Comparison of ENCODE assay signal across 1 cellular context in genomic region chr19:51108066-51108804, GRCh38.
A peak's percentile ranks its signal among the peaks of the same experiment; 100 is the strongest.
TF ChIP-seq lines count a peak whose summit lies in the region.

TSS of gene CTU1 (minus strand) at chr19:51108409. CDS start at chr19:51104569, 3,840 bp downstream.

TF ChIP-seq in HepG2, 621 proteins besides CTCF, POLR2A, EP300 and RAD21 (continued from another document and continues in another):
- no peak for TF ChIP-seq ATF5 (CRISPR knock-in tag; IDR thresholded peaks at IDR 0.05; ENCODE audit: low read depth)
- no peak; the same call in 1 of the 2 replicates for TF ChIP-seq SNAPC4 (CRISPR knock-in tag; IDR thresholded peaks at IDR 0.05)
- no peak for TF ChIP-seq ZNF382 (CRISPR knock-in tag; IDR thresholded peaks at IDR 0.05; ENCODE audit: borderline replicate concordance)
- no peak for TF ChIP-seq AGO2 (optimal IDR thresholded peaks at IDR 0.05; ENCODE audit: low read depth, low read length)
- no peak for TF ChIP-seq ZNF816 (CRISPR knock-in tag; IDR thresholded peaks at IDR 0.05; ENCODE audit: borderline replicate concordance)
- TF ChIP-seq ZNF839 (CRISPR knock-in tag; IDR thresholded peaks at IDR 0.05; ENCODE audit: borderline replicate concordance), result 0 out of 2 replicates have a peak, but pooled peaks have one; percentile 30
- TF ChIP-seq NR2F1 (CRISPR knock-in tag; IDR thresholded peaks at IDR 0.05), result no peak
- no peak for TF ChIP-seq NR1H2 (CRISPR knock-in tag; IDR thresholded peaks at IDR 0.05; ENCODE audit: borderline replicate concordance, low read depth)
- TF ChIP-seq SMC3 (IDR thresholded peaks at IDR 0.05; ENCODE audit: low read length), result no peak
- TF ChIP-seq ZNF768 (CRISPR knock-in tag; IDR thresholded peaks at IDR 0.05), result peak; percentile 33; the same call in 1 of the 2 replicates
- TF ChIP-seq ZBED4 (CRISPR knock-in tag; IDR thresholded peaks at IDR 0.05; ENCODE audit: borderline replicate concordance), result 0 out of 2 replicates have a peak, but pooled peaks have one; percentile 33
- TF ChIP-seq ZNF432 (CRISPR knock-in tag; IDR thresholded peaks at IDR 0.05; ENCODE audit: borderline replicate concordance), result no peak
- TF ChIP-seq SMYD3 (CRISPR knock-in tag; IDR thresholded peaks at IDR 0.05), result no peak
- no peak for TF ChIP-seq ZC3H13 (CRISPR knock-in tag; IDR thresholded peaks at IDR 0.05)
- TF ChIP-seq AFF4 (CRISPR knock-in tag; IDR thresholded peaks at IDR 0.05), result no peak
- TF ChIP-seq ZNF513 (CRISPR knock-in tag; conservative IDR thresholded peaks at IDR 0.05), result no peak
- peak; percentile 74; the same call in 1 of the 2 replicates for TF ChIP-seq SMAD1 (CRISPR knock-in tag; IDR thresholded peaks at IDR 0.05; ENCODE audit: borderline replicate concordance, low read depth)
- TF ChIP-seq HOMEZ (CRISPR knock-in tag; IDR thresholded peaks at IDR 0.05; ENCODE audit: low read depth), result no peak
- TF ChIP-seq KLF16 (CRISPR knock-in tag; IDR thresholded peaks at IDR 0.05), result peak in 1 of 2 experiments; percentile 91; a peak in 2 of 4 replicates
- no peak for TF ChIP-seq KLF9 (CRISPR knock-in tag; IDR thresholded peaks at IDR 0.05; ENCODE audit: low read depth)
- TF ChIP-seq ZNF296 (CRISPR knock-in tag; conservative IDR thresholded peaks at IDR 0.05), result no peak
- TF ChIP-seq ZNF850 (CRISPR knock-in tag; conservative IDR thresholded peaks at IDR 0.05), result no peak
- no peak for TF ChIP-seq PLRG1 (conservative IDR thresholded peaks at IDR 0.05)
- TF ChIP-seq NFKB2 (CRISPR knock-in tag; IDR thresholded peaks at IDR 0.05; ENCODE audit: borderline replicate concordance), result peak; percentile 74; the same call in 1 of the 2 replicates
- peak; percentile 83 for TF ChIP-seq PHF8 (CRISPR knock-in tag; IDR thresholded peaks at IDR 0.05)
- no peak for TF ChIP-seq NR2F6 (IDR thresholded peaks at IDR 0.05)
- TF ChIP-seq NR2F6 (CRISPR knock-in tag; IDR thresholded peaks at IDR 0.05), result no peak
- TF ChIP-seq ZNF292 (CRISPR knock-in tag; IDR thresholded peaks at IDR 0.05; ENCODE audit: borderline replicate concordance, low read depth), result no peak
- peak; percentile 56 for TF ChIP-seq MED1 (CRISPR knock-in tag; IDR thresholded peaks at IDR 0.05)
- TF ChIP-seq NFAT5 (CRISPR knock-in tag; IDR thresholded peaks at IDR 0.05), result no peak
- TF ChIP-seq NFKBIZ (CRISPR knock-in tag; IDR thresholded peaks at IDR 0.05), result no peak
- no peak for TF ChIP-seq ZNF121 (CRISPR knock-in tag; IDR thresholded peaks at IDR 0.05)
- peak; percentile 15; the same call in 1 of the 2 replicates for TF ChIP-seq MAFF (IDR thresholded peaks at IDR 0.05; ENCODE audit: low read depth, low read length)
- TF ChIP-seq ZNF557 (CRISPR knock-in tag; IDR thresholded peaks at IDR 0.05), result no peak
- TF ChIP-seq ZNF614 (CRISPR knock-in tag; IDR thresholded peaks at IDR 0.05; ENCODE audit: borderline replicate concordance), result no peak
- no peak for TF ChIP-seq ATF7 (IDR thresholded peaks at IDR 0.05)
- no peak for TF ChIP-seq ATF7 (CRISPR knock-in tag; IDR thresholded peaks at IDR 0.05)
